In the genomic region with DNA sequence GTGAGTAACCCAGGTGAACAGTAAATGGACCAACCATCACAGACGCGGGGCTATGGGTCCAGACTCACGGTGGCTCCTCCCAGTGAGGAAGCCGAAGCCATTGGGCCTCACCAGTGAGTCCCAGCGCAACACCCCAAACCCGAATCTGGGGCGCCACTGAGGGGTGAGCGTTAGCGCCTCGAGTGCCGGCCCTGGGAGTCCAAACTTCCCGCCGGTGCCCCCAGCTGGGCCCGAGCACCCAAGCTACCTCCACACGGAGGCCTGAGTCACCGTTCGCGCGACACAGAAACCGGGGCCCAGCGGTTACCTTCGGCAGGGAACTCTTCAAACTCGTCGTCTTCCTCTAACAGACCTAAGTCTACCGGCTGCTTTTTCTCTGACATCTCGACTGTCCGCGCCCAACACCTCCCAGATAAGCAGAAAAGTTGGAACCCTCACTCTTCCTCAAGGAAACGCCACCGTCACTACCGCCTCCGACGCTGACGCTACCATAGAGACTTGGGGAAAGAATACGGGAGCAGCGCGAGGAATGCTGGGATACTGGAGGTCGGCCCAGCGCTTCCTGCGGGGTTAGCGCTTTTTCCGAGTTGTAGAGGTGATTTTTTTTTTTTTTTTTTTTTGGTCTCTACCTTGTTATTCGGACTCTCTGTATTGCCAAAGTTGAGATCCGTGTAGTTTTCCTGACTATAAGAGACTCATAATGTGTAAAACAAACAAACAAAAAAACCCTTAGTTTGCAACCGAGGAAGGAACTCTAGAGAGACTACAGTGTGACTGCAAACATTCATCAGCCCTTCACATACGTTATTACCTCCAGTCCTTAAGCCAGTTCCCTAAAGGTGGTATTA, we compare ENCODE assay signal across 1 cellular context.
A peak's percentile ranks its signal among the peaks of the same experiment; 100 is the strongest.
TF ChIP-seq lines count a peak whose summit lies in the region.

SEM1 (minus strand) TSS at position 466 of the 848 bp plus-strand sequence; CDS start at position 383, 83 bp downstream.

TF ChIP-seq in SK-N-SH, 30 proteins besides CTCF, POLR2A, EP300 and RAD21 (continued from another document):
- TF ChIP-seq USF1 (IDR thresholded peaks at IDR 0.05; ENCODE audit: borderline replicate concordance, low read depth) (0 out of 2 replicates have a peak, but pooled peaks have one; percentile 4), TCF12 (IDR thresholded peaks at IDR 0.05) (peak; percentile 36; the same call in 1 of the 2 replicates), FOSL2 (IDR thresholded peaks at IDR 0.05; ENCODE audit: borderline replicate concordance, low read depth) (peak; percentile 11; the same call in 1 of the 2 replicates), FOXJ3 (CRISPR knock-in tag; IDR thresholded peaks at IDR 0.05) (no peak), JUND (IDR thresholded peaks at IDR 0.05) (no peak), POLR2AphosphoS5 (IDR thresholded peaks at IDR 0.05; ENCODE audit: low read depth, low read length) (peak; percentile 97), NFIC (IDR thresholded peaks at IDR 0.05; ENCODE audit: borderline replicate concordance) (peak; percentile 36; the same call in 1 of the 2 replicates), ELF1 (IDR thresholded peaks at IDR 0.05) (peak; percentile 91), MAX (IDR thresholded peaks at IDR 0.05; ENCODE audit: low read depth) (peak; percentile 85), NRF1 (IDR thresholded peaks at IDR 0.05; ENCODE audit: low read depth, low read length) (no peak), GABPA (IDR thresholded peaks at IDR 0.05; ENCODE audit: low read depth) (peak; percentile 82), RXRA (IDR thresholded peaks at IDR 0.05; ENCODE audit: borderline replicate concordance, low read depth) (no peak), SMC3 (IDR thresholded peaks at IDR 0.05; ENCODE audit: low read depth, low read length) (peak; percentile 3; the same call in 1 of the 2 replicates), TEAD4 (IDR thresholded peaks at IDR 0.05; ENCODE audit: borderline replicate concordance, insufficient read depth) (no peak), SIN3A (IDR thresholded peaks at IDR 0.05; ENCODE audit: borderline replicate concordance, low read depth, low read length) (peak; percentile 86; the same call in 1 of the 2 replicates), YY1 (IDR thresholded peaks at IDR 0.05; ENCODE audit: low read depth) (peak; percentile 75; the same call in 1 of the 2 replicates)
- TF ChIP-seq, protein P1, sequence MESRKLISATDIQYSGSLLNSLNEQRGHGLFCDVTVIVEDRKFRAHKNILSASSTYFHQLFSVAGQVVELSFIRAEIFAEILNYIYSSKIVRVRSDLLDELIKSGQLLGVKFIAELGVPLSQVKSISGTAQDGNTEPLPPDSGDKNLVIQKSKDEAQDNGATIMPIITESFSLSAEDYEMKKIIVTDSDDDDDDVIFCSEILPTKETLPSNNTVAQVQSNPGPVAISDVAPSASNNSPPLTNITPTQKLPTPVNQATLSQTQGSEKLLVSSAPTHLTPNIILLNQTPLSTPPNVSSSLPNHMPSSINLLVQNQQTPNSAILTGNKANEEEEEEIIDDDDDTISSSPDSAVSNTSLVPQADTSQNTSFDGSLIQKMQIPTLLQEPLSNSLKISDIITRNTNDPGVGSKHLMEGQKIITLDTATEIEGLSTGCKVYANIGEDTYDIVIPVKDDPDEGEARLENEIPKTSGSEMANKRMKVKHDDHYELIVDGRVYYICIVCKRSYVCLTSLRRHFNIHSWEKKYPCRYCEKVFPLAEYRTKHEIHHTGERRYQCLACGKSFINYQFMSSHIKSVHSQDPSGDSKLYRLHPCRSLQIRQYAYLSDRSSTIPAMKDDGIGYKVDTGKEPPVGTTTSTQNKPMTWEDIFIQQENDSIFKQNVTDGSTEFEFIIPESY (IDR thresholded peaks at IDR 0.05; ENCODE audit: borderline replicate concordance, low read depth): no peak
- TF ChIP-seq, protein P2, sequence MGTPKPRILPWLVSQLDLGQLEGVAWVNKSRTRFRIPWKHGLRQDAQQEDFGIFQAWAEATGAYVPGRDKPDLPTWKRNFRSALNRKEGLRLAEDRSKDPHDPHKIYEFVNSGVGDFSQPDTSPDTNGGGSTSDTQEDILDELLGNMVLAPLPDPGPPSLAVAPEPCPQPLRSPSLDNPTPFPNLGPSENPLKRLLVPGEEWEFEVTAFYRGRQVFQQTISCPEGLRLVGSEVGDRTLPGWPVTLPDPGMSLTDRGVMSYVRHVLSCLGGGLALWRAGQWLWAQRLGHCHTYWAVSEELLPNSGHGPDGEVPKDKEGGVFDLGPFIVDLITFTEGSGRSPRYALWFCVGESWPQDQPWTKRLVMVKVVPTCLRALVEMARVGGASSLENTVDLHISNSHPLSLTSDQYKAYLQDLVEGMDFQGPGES (IDR thresholded peaks at IDR 0.05; ENCODE audit: low read depth, low read length): no peak
- TF ChIP-seq, protein P3, sequence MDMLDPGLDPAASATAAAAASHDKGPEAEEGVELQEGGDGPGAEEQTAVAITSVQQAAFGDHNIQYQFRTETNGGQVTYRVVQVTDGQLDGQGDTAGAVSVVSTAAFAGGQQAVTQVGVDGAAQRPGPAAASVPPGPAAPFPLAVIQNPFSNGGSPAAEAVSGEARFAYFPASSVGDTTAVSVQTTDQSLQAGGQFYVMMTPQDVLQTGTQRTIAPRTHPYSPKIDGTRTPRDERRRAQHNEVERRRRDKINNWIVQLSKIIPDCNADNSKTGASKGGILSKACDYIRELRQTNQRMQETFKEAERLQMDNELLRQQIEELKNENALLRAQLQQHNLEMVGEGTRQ (IDR thresholded peaks at IDR 0.05; ENCODE audit: borderline replicate concordance, low read depth, low read length): no peak
